Comparison of ENCODE assay signal across 1 cellular context in genomic region chr14:64954491-64955240, GRCh38.
TF ChIP-seq lines count a peak whose summit lies in the region.

No MANE protein-coding gene starts in this region.

TF ChIP-seq in GM23338, 12 proteins besides CTCF, POLR2A, EP300 and RAD21 (continued from another document):
- no peak for TF ChIP-seq ZNF462 (CRISPR knock-in tag; IDR thresholded peaks at IDR 0.05)
- no peak for TF ChIP-seq ETS1 (IDR thresholded peaks at IDR 0.05)
- TF ChIP-seq ZNF114 (CRISPR knock-in tag; IDR thresholded peaks at IDR 0.05): no peak
- no peak for TF ChIP-seq JUNB (IDR thresholded peaks at IDR 0.05; ENCODE audit: unreplicated experiment)
- no peak for TF ChIP-seq EZH2 (IDR thresholded peaks at IDR 0.05; ENCODE audit: low read depth, unreplicated experiment)
- no peak for TF ChIP-seq ZNF331 (CRISPR knock-in tag; IDR thresholded peaks at IDR 0.05; ENCODE audit: low read depth)
- TF ChIP-seq STAT1 (IDR thresholded peaks at IDR 0.05; ENCODE audit: unreplicated experiment): no peak
- TF ChIP-seq CREB1 (CRISPR knock-in tag; IDR thresholded peaks at IDR 0.05; ENCODE audit: low read depth): no peak
- no peak for TF ChIP-seq EZH2phosphoT487 (IDR thresholded peaks at IDR 0.05; ENCODE audit: unreplicated experiment)
TF ChIP-seq in GM23338: peak in this region for 0.
